In genomic region chr2:240287496-240288086, GRCh38 we compare ENCODE assay signal across 22 cellular contexts.
DNase-seq lines count a peak whose midpoint lies in the region; ATAC-seq, FAIRE-seq and TF ChIP-seq lines count a peak whose summit lies in the region.
"Had no signal": no experiment of that assay in that cellular context is flagged by ENCODE, and none has a peak within 500 bp of the region (broad histone marks: within the 10 kb centered on the region; RNA-seq: fewer than 3 reads in every experiment).

No MANE protein-coding gene starts in this region.

- no peak overlapping the region for H2BK120ac ChIP-seq in H1 (replicated peaks; ENCODE audit: low read depth, low read length)

- in situ Hi-C loops in G401 (cut with HindIII; ENCODE audit: low sequenced_read_pairs), result no loop called here

- no peak overlapping the region for H3K27ac Mint-ChIP-seq in natural killer cell treated with Interleukin-12 subunit alpha and Interleukin-12 subunit beta and Interleukin-15 and Interleukin-18, amount 100 ng/mL, for 72 hours
- no peak overlapping the region for H3K27ac Mint-ChIP-seq in natural killer cell
- H3K27ac Mint-ChIP-seq: activated naive CD4-positive, alpha-beta T cell treated with anti-CD3 and anti-CD28 coated beads for 36 hours; CD4-positive, CD25-positive, alpha-beta regulatory T cell; T-helper 17 cell had no signal

- TF ChIP-seq RAD21 in H1 (IDR thresholded peaks at IDR 0.05 in 1 of 2, conservative IDR thresholded peaks at IDR 0.05 in 1 of 2; ENCODE audit: low read depth in 2 of 2, low read length in 2 of 2), result peak; percentile 28 to 52; a peak in 3 of 4 replicates

- H3K9me3 ChIP-seq in H1 (ENCODE audit: insufficient read depth in 2 of 2, low read depth in 1 of 2, low read length in 1 of 2) (no peaks in the 10 kb centered on the region), left lung (no peaks in the 10 kb centered on the region)
- H3K9me3 ChIP-seq: esophagus squamous epithelium, testis had no signal

- H2BK5ac ChIP-seq in H1 (ENCODE audit: low read depth, low read length), result no peak overlapping the region

- TF ChIP-seq POLR2A in H1 (IDR thresholded peaks at IDR 0.05; ENCODE audit: control extremely low read depth in 1 of 2, low read depth in 2 of 2, low read length in 2 of 2), result no peak

- intact Hi-C loops in natural killer cell (cut with micrococcal nuclease) (no loop called here), left lung (cut with DNase I) (no loop called here)

- no peak overlapping the region for H2BK20ac ChIP-seq in H1 (ENCODE audit: low read length)

- WGBS in H1 (ENCODE audit: extremely low coverage in 1 of 2, insufficient coverage in 1 of 2, insufficient read length in 1 of 2, insufficient replicate concordance in 2 of 2, low coverage in 1 of 2, low lambda C conversion rate in 2 of 2, missing lambda C conversion rate in 1 of 2), 2 experiments, result 85% methylated on average over 11 of the region's 11 CpGs; no CpG with 5 or more reads in 1 of the 2 experiments

- TF ChIP-seq CTCF in natural killer cell (IDR thresholded peaks at IDR 0.05), result no peak
- peak; percentile 22 to 69 (median 31) for TF ChIP-seq CTCF in H1 (IDR thresholded peaks at IDR 0.05; ENCODE audit: control extremely low read depth in 1 of 3, insufficient read depth in 1 of 3, low read depth in 1 of 3, low read length in 3 of 3)
- no peak for TF ChIP-seq CTCF in left lung (IDR thresholded peaks at IDR 0.05)

- no peaks in the 10 kb centered on the region for H3K27me3 ChIP-seq in H1 (replicated peaks in 1 of 4; ENCODE audit: control insufficient read depth in 3 of 4, extremely low read depth in 1 of 4, insufficient read depth in 3 of 4, low read length in 3 of 4)
- peaks cover 0 to 6% of the 10 kb centered on the region in 2 donors for H3K27me3 ChIP-seq in left lung
- H3K27me3 ChIP-seq: testis had no signal

- H4K8ac ChIP-seq in H1 (ENCODE audit: extremely low read depth, insufficient read depth, low read length), result peak overlapping the region; percentile 59; the same call in 1 of the 2 replicates

- H4K5ac ChIP-seq in H1 (ENCODE audit: insufficient read length, low read depth, low read length), result no peak overlapping the region

- no peak overlapping the region for H3K18ac ChIP-seq in H1 (ENCODE audit: extremely low read depth, low read length)

- no peak overlapping the region for H3K4ac ChIP-seq in H1 (replicated peaks; ENCODE audit: insufficient read length, low read depth, low read length)

- no peaks in the 10 kb centered on the region for H3K36me3 Mint-ChIP-seq in natural killer cell treated with Interleukin-12 subunit alpha and Interleukin-12 subunit beta and Interleukin-15 and Interleukin-18, amount 100 ng/mL, for 72 hours
- no peaks in the 10 kb centered on the region for H3K36me3 Mint-ChIP-seq in natural killer cell
- H3K36me3 Mint-ChIP-seq: CD4-positive, CD25-positive, alpha-beta regulatory T cell had no signal

- no peak overlapping the region for H3K9ac ChIP-seq in H1 (replicated peaks in 1 of 4; ENCODE audit: extremely low read depth in 1 of 4, low read depth in 3 of 4, low read length in 3 of 4)
- H3K9ac ChIP-seq: KMS-11 had no signal

- H3K9me3 Mint-ChIP-seq in natural killer cell treated with Interleukin-12 subunit alpha and Interleukin-12 subunit beta and Interleukin-15 and Interleukin-18, amount 100 ng/mL, for 72 hours, result peaks cover 2% of the 10 kb centered on the region
- H3K9me3 Mint-ChIP-seq in natural killer cell, result peaks cover 0 to 2% of the 10 kb centered on the region in 2 donors
- H3K9me3 Mint-ChIP-seq: activated naive CD4-positive, alpha-beta T cell treated with anti-CD3 and anti-CD28 coated beads for 36 hours had no signal

- H3K23me2 ChIP-seq in H1 (ENCODE audit: low read depth, low read length), result no peaks in the 10 kb centered on the region

- POLR2A ChIA-PET in H1 (lab: Charles Lee; ENCODE audit: partially characterized antibody), result no interaction called here

- peaks cover 11 to 14% of the 10 kb centered on the region in 2 donors for H3K27me3 Mint-ChIP-seq in natural killer cell treated with Interleukin-12 subunit alpha and Interleukin-12 subunit beta and Interleukin-15 and Interleukin-18, amount 100 ng/mL, for 72 hours
- peaks cover 4 to 10% of the 10 kb centered on the region in 2 donors for H3K27me3 Mint-ChIP-seq in natural killer cell (ENCODE audit: low read depth in 2 of 2)
- H3K27me3 Mint-ChIP-seq: CD4-positive, CD25-positive, alpha-beta regulatory T cell had no signal

- no peaks in the 10 kb centered on the region for H4K20me1 ChIP-seq in H1 (replicated peaks in 1 of 2; ENCODE audit: control insufficient read depth in 1 of 2, insufficient read depth in 2 of 2, low read length in 2 of 2)

- H3K27ac ChIP-seq in H1 (ENCODE audit: low read depth, low read length) (no peak overlapping the region), left lung (no peak overlapping the region)
- H3K27ac ChIP-seq: esophagus squamous epithelium, KMS-11, testis had no signal

- peak; percentile 3 to 44 for ATAC-seq in natural killer cell treated with Interleukin-12 subunit alpha and Interleukin-12 subunit beta and Interleukin-15 and Interleukin-18, amount 100 ng/mL, for 72 hours
- ATAC-seq in natural killer cell, result no peak
- ATAC-seq in left lung, result peak; percentile 12
- no peak for ATAC-seq in GM21447 (IDR thresholded peaks at IDR 0.05; ENCODE audit: unreplicated experiment)
- ATAC-seq: T-helper 17 cell had no signal

- no peak overlapping the region for H3K4me2 ChIP-seq in H1 (ENCODE audit: insufficient read depth in 1 of 2, low read depth in 2 of 2, low read length in 2 of 2)
- H3K4me2 ChIP-seq: KMS-11 had no signal

- H4K91ac ChIP-seq in H1 (replicated peaks; ENCODE audit: insufficient read length, low read length), result no peak overlapping the region

- H2BK12ac ChIP-seq in H1 (ENCODE audit: low read depth, low read length), result no peak overlapping the region

- H3K56ac ChIP-seq in H1 (replicated peaks; ENCODE audit: insufficient read length, low read depth, low read length), result no peak overlapping the region

- H3K4me1 ChIP-seq in H1 (replicated peaks in 1 of 4; ENCODE audit: control insufficient read depth in 3 of 4, insufficient read depth in 4 of 4, low read length in 3 of 4), result peaks cover 0 to 9% (median 7%) of the 10 kb centered on the region in 4 experiments; a peak in 5 of 7 replicates
- no peaks in the 10 kb centered on the region for H3K4me1 ChIP-seq in left lung
- H3K4me1 ChIP-seq: esophagus squamous epithelium, testis had no signal

- H3K36me3 ChIP-seq in H1 (ENCODE audit: control insufficient read depth in 2 of 4, insufficient read depth in 4 of 4, low read length in 3 of 4), result no peaks in the 10 kb centered on the region
- no peaks in the 10 kb centered on the region for H3K36me3 ChIP-seq in left lung
- H3K36me3 ChIP-seq: esophagus squamous epithelium had no signal

- DNase-seq in natural killer cell treated with Interleukin-12 subunit alpha and Interleukin-12 subunit beta and Interleukin-15 and Interleukin-18, amount 100 ng/mL, for 72 hours (ENCODE audit: low spot score), result no peak
- DNase-seq in natural killer cell (no peak), H1 (ENCODE audit: low read depth in 1 of 2, low spot score in 2 of 2) (peak in 1 of 2 experiments; percentile 33), left lung (peak; percentile 17 to 65), superior temporal gyrus (ENCODE audit: extremely low spot score) (no peak), G401 (ENCODE audit: low spot score) (no peak), NCI-H1105 (lab: John Stamatoyannopoulos, UW) (no peak)
- DNase-seq: activated naive CD4-positive, alpha-beta T cell treated with anti-CD3 and anti-CD28 coated beads for 36 hours; CD4-positive, CD25-positive, alpha-beta regulatory T cell; DMS 273 treated with DMSO at 0.1 percent for 48 hours; effector memory CD4-positive, alpha-beta T cell; esophagus squamous epithelium; GDM1; MV-4-11; NCI-H226; NCI-H82; SIG-M5; stimulated activated CD8-positive, alpha-beta memory T cell treated with anti-CD3 and anti-CD28 coated beads, Interleukin-4, amount 100 ng/mL, for 48 hours; T-helper 17 cell; testis had no signal

- FAIRE-seq in H1 (lab: Jason Lieb, UNC), result no peak

- no peak overlapping the region for H3K14ac ChIP-seq in H1 (ENCODE audit: insufficient read length)

- CTCF ChIA-PET in H1 (lab: Charles Lee; ENCODE audit: partially characterized antibody), result no interaction called here

- no peaks in the 10 kb centered on the region for H3K4me1 Mint-ChIP-seq in natural killer cell treated with Interleukin-12 subunit alpha and Interleukin-12 subunit beta and Interleukin-15 and Interleukin-18, amount 100 ng/mL, for 72 hours (ENCODE audit: low read depth in 2 of 2)
- no peaks in the 10 kb centered on the region for H3K4me1 Mint-ChIP-seq in natural killer cell
- H3K4me1 Mint-ChIP-seq: CD4-positive, CD25-positive, alpha-beta regulatory T cell; T-helper 17 cell had no signal

- H3K4me3 ChIP-seq in H1 (ENCODE audit: extremely low read depth in 1 of 4, insufficient read depth in 2 of 4, low read depth in 3 of 4, low read length in 4 of 4), result no peak overlapping the region
- no peak overlapping the region for H3K4me3 ChIP-seq in left lung
- H3K4me3 ChIP-seq: esophagus squamous epithelium, testis had no signal

- no peak for TF ChIP-seq EP300 in H1 (IDR thresholded peaks at IDR 0.05; ENCODE audit: borderline replicate concordance in 1 of 2, low read depth in 2 of 2, low read length in 2 of 2)

- no peak overlapping the region for H2BK15ac ChIP-seq in H1 (ENCODE audit: low read length)

- H2AFZ ChIP-seq in H1 (ENCODE audit: low read length), result no peak overlapping the region

- no peak overlapping the region for H3K4me3 Mint-ChIP-seq in natural killer cell treated with Interleukin-12 subunit alpha and Interleukin-12 subunit beta and Interleukin-15 and Interleukin-18, amount 100 ng/mL, for 72 hours
- no peak overlapping the region for H3K4me3 Mint-ChIP-seq in natural killer cell
- H3K4me3 Mint-ChIP-seq: activated naive CD4-positive, alpha-beta T cell treated with anti-CD3 and anti-CD28 coated beads for 36 hours; CD4-positive, CD25-positive, alpha-beta regulatory T cell; T-helper 17 cell had no signal

- no peak overlapping the region for H2AK5ac ChIP-seq in H1 (ENCODE audit: low read depth, low read length)

- no peak overlapping the region for H3K23ac ChIP-seq in H1 (ENCODE audit: insufficient read length)

- no peaks in the 10 kb centered on the region for H3K79me1 ChIP-seq in H1 (ENCODE audit: low read depth, low read length)

- H3K79me2 ChIP-seq in H1 (ENCODE audit: control insufficient read depth in 1 of 2, insufficient read depth in 2 of 2, low read length in 2 of 2), result no peaks in the 10 kb centered on the region

TF ChIP-seq in H1, 55 proteins besides CTCF, POLR2A, EP300 and RAD21:
- TF ChIP-seq FOSL1 (IDR thresholded peaks at IDR 0.05; ENCODE audit: insufficient read depth, low read depth, low read length), result no peak

Comparison
In these comparisons a context has a peak if more than half of its experiments do, and no peak if none do; other contexts are left out.
1. ATAC-seq: peak in natural killer cell treated with Interleukin-12 subunit alpha and Interleukin-12 subunit beta and Interleukin-15 and Interleukin-18, amount 100 ng/mL, for 72 hours (2 of 2) and left lung (single experiment); none in natural killer cell (0 of 3) and GM21447 (single experiment).
2. DNase-seq: peak in left lung (2 of 2); none in natural killer cell treated with Interleukin-12 subunit alpha and Interleukin-12 subunit beta and Interleukin-15 and Interleukin-18, amount 100 ng/mL, for 72 hours (single experiment), natural killer cell (single experiment), superior temporal gyrus (single experiment), G401 (single experiment) and NCI-H1105 (single experiment).
3. CTCF ChIP-seq: peak in H1 (3 of 3); none in natural killer cell (single experiment) and left lung (0 of 2).